Comparison of ENCODE assay signal across 19 cellular contexts in genomic region chr20:46126440-46127056, GRCh38. TPM values are rescaled to one million over a fixed set of nuclear protein-coding genes. Genes with fewer than 3 reads are reported as not detected.
DNase-seq lines count a peak whose midpoint lies in the region; ATAC-seq and TF ChIP-seq lines count a peak whose summit lies in the region.
"Had no signal": no experiment of that assay in that cellular context is flagged by ENCODE, and none has a peak within 500 bp of the region (broad histone marks: within the 10 kb centered on the region; RNA-seq: fewer than 3 reads in every experiment).

No MANE protein-coding gene starts in this region.

- H3K4me2 ChIP-seq in PC-9 (no peak overlapping the region), mesendoderm (ENCODE audit: low read length) (no peak overlapping the region), smooth muscle cell (no peak overlapping the region)

- no CpG with 5 or more reads among the region's 5 CpGs for WGBS in mesendoderm (ENCODE audit: extremely low coverage, insufficient coverage, low lambda C conversion rate)
- WGBS in smooth muscle cell (ENCODE audit: low lambda C conversion rate): 94% methylated on average over 5 of the region's 5 CpGs

- no peak overlapping the region for H2AFZ ChIP-seq in PC-9
- H2AFZ ChIP-seq in smooth muscle cell (ENCODE audit: low read depth): no peak overlapping the region
- H2AFZ ChIP-seq: GM23248 had no signal

- H3F3A ChIP-seq in PC-9 (ENCODE audit: insufficient read depth, low read depth) (no peaks in the 10 kb centered on the region), smooth muscle cell (ENCODE audit: low read depth) (no peaks in the 10 kb centered on the region)

- H3K9ac ChIP-seq in mesendoderm (ENCODE audit: low read length) (no peak overlapping the region), smooth muscle cell (ENCODE audit: low read depth) (no peak overlapping the region)
- H3K9ac ChIP-seq: GM23248 had no signal

- H3K4me1 ChIP-seq in PC-9 (replicated peaks; ENCODE audit: insufficient read depth): peaks cover 10% of the 10 kb centered on the region
- no peaks in the 10 kb centered on the region for H3K4me1 ChIP-seq in mesendoderm (ENCODE audit: control insufficient read depth, low read depth, low read length)
- H3K4me1 ChIP-seq in smooth muscle cell (ENCODE audit: low read depth): no peaks in the 10 kb centered on the region
- H3K4me1 ChIP-seq: BE2C, SJCRH30 had no signal

- H3K27ac Mint-ChIP-seq in WTC11 (no peak overlapping the region), memory B cell (peak overlapping the region; percentile 30)
- H3K27ac Mint-ChIP-seq in stimulated activated naive CD8-positive, alpha-beta T cell treated with anti-CD3 and anti-CD28 coated beads, Interleukin-15, amount 100 ng/mL, for 72 hours: peak overlapping the region in 1 of 2 donors; percentile 19
- H3K27ac Mint-ChIP-seq: CD4-positive, CD25-positive, alpha-beta regulatory T cell had no signal

- H3K4me1 Mint-ChIP-seq in WTC11: peaks cover 3% of the 10 kb centered on the region
- H3K4me1 Mint-ChIP-seq in memory B cell: peaks cover 49% of the 10 kb centered on the region
- H3K4me1 Mint-ChIP-seq in stimulated activated naive CD8-positive, alpha-beta T cell treated with anti-CD3 and anti-CD28 coated beads, Interleukin-15, amount 100 ng/mL, for 72 hours: no peaks in the 10 kb centered on the region

- CTCF ChIA-PET in WTC11 (lab: Charles Lee) (no interaction called here), PC-9 (lab: Charles Lee) (no interaction called here)

- H3K9me2 ChIP-seq in PC-9 (ENCODE audit: insufficient read depth): no peaks in the 10 kb centered on the region

- H3K79me1 ChIP-seq in mesendoderm (ENCODE audit: low read length): no peaks in the 10 kb centered on the region

- peak; percentile 19 for DNase-seq in activated effector memory CD4-positive, alpha-beta T cell treated with anti-CD3 and anti-CD28 coated beads, Interleukin-2, amount 50 U/mL, for 16 hours
- DNase-seq in activated effector memory CD4-positive, alpha-beta T cell treated with Interleukin-2 at 50 U/mL for 16 hours: no peak
- DNase-seq in WTC11 (ENCODE audit: low spot score) (no peak), memory B cell (ENCODE audit: low spot score in 2 of 2) (no peak), PC-9 (no peak), mesendoderm (no peak), smooth muscle cell (lab: John Stamatoyannopoulos, UW; ENCODE audit: unreplicated experiment) (no peak)
- DNase-seq in stimulated activated naive CD8-positive, alpha-beta T cell treated with anti-CD3 and anti-CD28 coated beads, Interleukin-15, amount 100 ng/mL, for 72 hours: no peak
- DNase-seq: BE2C; CD4-positive, CD25-positive, alpha-beta regulatory T cell; COR-L47; GM23248; HCEC 1CT; NCI-H1694 treated with DMSO at 0.1 percent for 48 hours; NCI-H2107; NCI-H510A treated with DMSO at 0.1 percent for 48 hours; NCI-H774; SJCRH30 had no signal

- H4K20me1 ChIP-seq in PC-9 (ENCODE audit: insufficient read depth) (no peaks in the 10 kb centered on the region), smooth muscle cell (ENCODE audit: low read depth) (no peaks in the 10 kb centered on the region)

- intact Hi-C loops in PC-9 (cut with micrococcal nuclease; ENCODE audit: unreplicated experiment): no loop called here

- no peaks in the 10 kb centered on the region for H3K36me3 ChIP-seq in PC-9 (ENCODE audit: low read depth)
- no peaks in the 10 kb centered on the region for H3K36me3 ChIP-seq in mesendoderm (ENCODE audit: control insufficient read depth, insufficient read depth, low read length)
- no peaks in the 10 kb centered on the region for H3K36me3 ChIP-seq in smooth muscle cell (ENCODE audit: low read depth)
- H3K36me3 ChIP-seq: BE2C, SJCRH30 had no signal

- H3K9me3 ChIP-seq in PC-9 (ENCODE audit: insufficient read depth, low read depth): no peaks in the 10 kb centered on the region
- no peaks in the 10 kb centered on the region for H3K9me3 ChIP-seq in smooth muscle cell (replicated peaks; ENCODE audit: low read depth)
- H3K9me3 ChIP-seq: BE2C, SJCRH30 had no signal

- no peak overlapping the region for H2BK15ac ChIP-seq in mesendoderm (replicated peaks; ENCODE audit: low read depth)

- H3K4me3 Mint-ChIP-seq in WTC11 (no peak overlapping the region), memory B cell (no peak overlapping the region)
- H3K4me3 Mint-ChIP-seq in stimulated activated naive CD8-positive, alpha-beta T cell treated with anti-CD3 and anti-CD28 coated beads, Interleukin-15, amount 100 ng/mL, for 72 hours: no peak overlapping the region
- H3K4me3 Mint-ChIP-seq: CD4-positive, CD25-positive, alpha-beta regulatory T cell had no signal

- no peak overlapping the region for H3K4ac ChIP-seq in mesendoderm (ENCODE audit: low read depth, low read length)

- H2BK5ac ChIP-seq in mesendoderm (ENCODE audit: low read length): no peak overlapping the region

- TF ChIP-seq CTCF in WTC11 (IDR thresholded peaks at IDR 0.05): no peak
- no peak for TF ChIP-seq CTCF in PC-9 (conservative IDR thresholded peaks at IDR 0.05)
- no peak for TF ChIP-seq CTCF in smooth muscle cell (IDR thresholded peaks at IDR 0.05; ENCODE audit: borderline replicate concordance, insufficient read depth, poor library complexity, severe bottlenecking)

- H3K27me3 Mint-ChIP-seq in WTC11 (ENCODE audit: low read depth) (peaks cover 12% of the 10 kb centered on the region), memory B cell (no peaks in the 10 kb centered on the region)
- H3K27me3 Mint-ChIP-seq in stimulated activated naive CD8-positive, alpha-beta T cell treated with anti-CD3 and anti-CD28 coated beads, Interleukin-15, amount 100 ng/mL, for 72 hours: peaks cover 18% of the 10 kb centered on the region

- no peak overlapping the region for H4K5ac ChIP-seq in mesendoderm (ENCODE audit: low read length)

- no peak overlapping the region for H2AK5ac ChIP-seq in mesendoderm (ENCODE audit: low read length)

- H3K9me3 Mint-ChIP-seq in WTC11: no peaks in the 10 kb centered on the region
- no peaks in the 10 kb centered on the region for H3K9me3 Mint-ChIP-seq in memory B cell
- H3K9me3 Mint-ChIP-seq in stimulated activated naive CD8-positive, alpha-beta T cell treated with anti-CD3 and anti-CD28 coated beads, Interleukin-15, amount 100 ng/mL, for 72 hours: no peaks in the 10 kb centered on the region
- H3K9me3 Mint-ChIP-seq: CD4-positive, CD25-positive, alpha-beta regulatory T cell had no signal

- H3K18ac ChIP-seq in mesendoderm (ENCODE audit: low read length): no peak overlapping the region

- H3K27me3 ChIP-seq in PC-9 (ENCODE audit: insufficient read depth, low read depth) (peaks cover 36% of the 10 kb centered on the region), mesendoderm (ENCODE audit: insufficient read depth, low read length, poor library complexity) (no peaks in the 10 kb centered on the region), smooth muscle cell (ENCODE audit: low read depth) (peaks cover 17% of the 10 kb centered on the region)

- H3K4me3 ChIP-seq in PC-9: no peak overlapping the region
- H3K4me3 ChIP-seq in mesendoderm (ENCODE audit: low read length): no peak overlapping the region
- H3K4me3 ChIP-seq in smooth muscle cell: no peak overlapping the region
- H3K4me3 ChIP-seq: GM23248, SJCRH30 had no signal

- peaks cover 24% of the 10 kb centered on the region for H3K36me3 Mint-ChIP-seq in WTC11
- H3K36me3 Mint-ChIP-seq in memory B cell: peaks cover 38% of the 10 kb centered on the region

- H3K79me2 ChIP-seq in PC-9 (ENCODE audit: low read depth) (no peaks in the 10 kb centered on the region), mesendoderm (ENCODE audit: control insufficient read depth, insufficient read depth, low read length) (no peaks in the 10 kb centered on the region), smooth muscle cell (ENCODE audit: low read depth) (no peaks in the 10 kb centered on the region)

- no peak for ATAC-seq in WTC11
- no peak for ATAC-seq in memory B cell (ENCODE audit: low read depth)
- no peak for ATAC-seq in stimulated activated naive CD8-positive, alpha-beta T cell treated with anti-CD3 and anti-CD28 coated beads, Interleukin-15, amount 100 ng/mL, for 72 hours

- no peak overlapping the region for H3K23ac ChIP-seq in mesendoderm (ENCODE audit: low read length)

- H3K56ac ChIP-seq in mesendoderm (ENCODE audit: low read length): no peak overlapping the region

- no peak overlapping the region for H3K27ac ChIP-seq in PC-9
- no peak overlapping the region for H3K27ac ChIP-seq in mesendoderm (ENCODE audit: low read depth, low read length)
- H3K27ac ChIP-seq in smooth muscle cell (ENCODE audit: low read depth): no peak overlapping the region
- H3K27ac ChIP-seq: GM23248, SJCRH30 had no signal

- H4K8ac ChIP-seq in mesendoderm (ENCODE audit: low read depth, low read length): no peak overlapping the region

- POLR2A ChIA-PET in WTC11 (lab: Charles Lee) (no interaction called here), PC-9 (lab: Charles Lee; ENCODE audit: unreplicated experiment) (no interaction called here)

- no TSS peak for BruUV-seq in PC-9 (replicated peaks; lab: Mats Ljungman, UMichigan)

- H2BK120ac ChIP-seq in mesendoderm (ENCODE audit: low read depth, low read length): no peak overlapping the region

TF ChIP-seq in WTC11, 78 proteins besides CTCF, POLR2A, EP300 and RAD21:
- TF ChIP-seq ZSCAN18 (CRISPR knock-in tag; IDR thresholded peaks at IDR 0.05): no peak
- peak; percentile 30; the same call in 1 of the 2 replicates for TF ChIP-seq GABPB1 (CRISPR knock-in tag; IDR thresholded peaks at IDR 0.05)
- TF ChIP-seq ESRRA (CRISPR knock-in tag; IDR thresholded peaks at IDR 0.05; ENCODE audit: borderline replicate concordance): no peak

RNA-seq across cellular contexts. Expression of gene CD40, which starts 8.4 kb away (rescaled TPM):
- total RNA-seq in WTC11 (2021) (12.9 to 15.3 TPM (median 14.8 TPM) in 3 replicates), PC-9 (2021) (7.3 and 13.6 TPM in 2 replicates), smooth muscle cell (13.8 and 14.5 TPM in 2 replicates)
- polyA plus RNA-seq in mesendoderm (2013, experiment 1 of 2): 8.0 TPM
- 7.9 TPM for polyA plus RNA-seq in mesendoderm (2013, experiment 2 of 2)
- 25.1 and 27.4 TPM in 2 replicates for polyA plus RNA-seq in smooth muscle cell
- total RNA-seq: A172 had no signal

RNA-seq across cellular contexts. Expression of gene NCOA5, which starts 36.8 kb away (rescaled TPM):
- total RNA-seq in WTC11 (2021): 16.5 to 20.5 TPM (median 16.5 TPM) in 3 replicates
- total RNA-seq in PC-9 (2021): 15.8 and 28.1 TPM in 2 replicates
- polyA plus RNA-seq in mesendoderm (2013, experiment 1 of 2): 39.6 TPM
- 39.5 TPM for polyA plus RNA-seq in mesendoderm (2013, experiment 2 of 2)
- total RNA-seq in smooth muscle cell: 9.5 and 11.4 TPM in 2 replicates
- 8.3 and 10.5 TPM in 2 replicates for polyA plus RNA-seq in smooth muscle cell
